8 cellular contexts compared by ENCODE assay signal in the genomic region with DNA sequence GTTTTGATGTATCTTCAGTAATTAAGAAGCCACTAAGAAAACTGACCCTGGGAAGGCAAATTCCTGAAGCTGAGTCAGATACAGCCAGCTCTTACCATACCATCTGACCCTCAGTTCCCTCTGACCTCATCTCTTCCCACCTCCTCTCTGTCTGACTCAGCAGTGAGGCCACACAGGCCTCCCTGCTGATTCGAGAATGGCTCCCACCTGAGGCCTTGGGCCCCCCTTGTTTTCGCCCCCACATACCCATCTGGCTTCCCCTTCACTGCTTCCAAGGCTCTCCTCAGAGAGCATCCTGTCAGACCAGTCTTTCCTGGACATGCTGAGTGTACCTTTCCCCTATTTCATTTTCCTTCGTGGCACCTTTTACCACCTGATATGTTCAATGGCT.
A peak's percentile ranks its signal among the peaks of the same experiment; 100 is the strongest.
DNase-seq lines count a peak whose midpoint lies in the region; ATAC-seq and TF ChIP-seq lines count a peak whose summit lies in the region.

No MANE protein-coding gene starts in this region.

- peak overlapping the region; percentile 35 for H3K4me3 ChIP-seq in AG10803 (ENCODE audit: low read length)
- no peak overlapping the region for H3K4me3 ChIP-seq in right cardiac atrium (ENCODE audit: low read length)

- ATAC-seq in GM19328 (IDR thresholded peaks at IDR 0.05; ENCODE audit: unreplicated experiment) (peak; percentile 79), HG03196 (IDR thresholded peaks at IDR 0.05; ENCODE audit: unreplicated experiment) (peak; percentile 84), right cardiac atrium (peak; percentile 77 to 96)

- no peaks in the 10 kb centered on the region for H3K9me3 ChIP-seq in right cardiac atrium (ENCODE audit: control insufficient read depth, low read length)

- DNase-seq in AG10803 (ENCODE audit: low read depth) (peak; percentile 95), right cardiac atrium (peak in 2 of 3 donors; percentile 26 to 27), hypothalamus (lab: John Stamatoyannopoulos, UW) (no peak), DMS114 treated with DMSO at 0.1 percent for 48 hours (lab: John Stamatoyannopoulos, UW; ENCODE audit: unreplicated experiment) (no peak)
- peak; percentile 57 for DNase-seq in activated CD8-positive, alpha-beta memory T cell treated with anti-CD3 and anti-CD28 coated beads, Interleukin-2, amount 50 U/mL, for 48 hours

- H3K4me1 Mint-ChIP-seq in stimulated activated naive CD8-positive, alpha-beta T cell treated with anti-CD3 and anti-CD28 coated beads, Interleukin-15, Interleukin-2, amounts not matched to agents 100 ng/mL and 50 ng/mL, for 24 hours (ENCODE audit: low read depth) = no peaks in the 10 kb centered on the region

- H3K27ac ChIP-seq in right cardiac atrium (ENCODE audit: low read length) = peak overlapping the region; percentile 32

- peak overlapping the region; percentile 63 for H3K27ac Mint-ChIP-seq in stimulated activated naive CD8-positive, alpha-beta T cell treated with anti-CD3 and anti-CD28 coated beads, Interleukin-15, Interleukin-2, amounts not matched to agents 100 ng/mL and 50 ng/mL, for 24 hours

- no peaks in the 10 kb centered on the region for H3K27me3 Mint-ChIP-seq in stimulated activated naive CD8-positive, alpha-beta T cell treated with anti-CD3 and anti-CD28 coated beads, Interleukin-15, Interleukin-2, amounts not matched to agents 100 ng/mL and 50 ng/mL, for 24 hours

- H3K36me3 Mint-ChIP-seq in stimulated activated naive CD8-positive, alpha-beta T cell treated with anti-CD3 and anti-CD28 coated beads, Interleukin-15, Interleukin-2, amounts not matched to agents 100 ng/mL and 50 ng/mL, for 24 hours (ENCODE audit: low read depth) = no peaks in the 10 kb centered on the region

- TF ChIP-seq CTCF in AG10803 (conservative IDR thresholded peaks at IDR 0.05; ENCODE audit: low read length) = no peak

- H3K4me1 ChIP-seq in right cardiac atrium (ENCODE audit: control insufficient read depth, insufficient read depth, low read length) = no peaks in the 10 kb centered on the region

- H3K27me3 ChIP-seq in right cardiac atrium (ENCODE audit: control insufficient read depth, insufficient read depth) = no peaks in the 10 kb centered on the region

- 49% methylated on average over 3 of the region's 3 CpGs for WGBS in right cardiac atrium

- intact Hi-C loops in right cardiac atrium (cut with DNase I) = no loop called here

- peaks cover 4% of the 10 kb centered on the region for H3K9me3 Mint-ChIP-seq in stimulated activated naive CD8-positive, alpha-beta T cell treated with anti-CD3 and anti-CD28 coated beads, Interleukin-15, Interleukin-2, amounts not matched to agents 100 ng/mL and 50 ng/mL, for 24 hours

- no peak overlapping the region for H3K4me3 Mint-ChIP-seq in stimulated activated naive CD8-positive, alpha-beta T cell treated with anti-CD3 and anti-CD28 coated beads, Interleukin-15, Interleukin-2, amounts not matched to agents 100 ng/mL and 50 ng/mL, for 24 hours

Comparison
In these comparisons a context has a peak if more than half of its experiments do, and no peak if none do; other contexts are left out.
1. DNase-seq: peak in AG10803 (single experiment), activated CD8-positive, alpha-beta memory T cell treated with anti-CD3 and anti-CD28 coated beads, Interleukin-2, amount 50 U/mL, for 48 hours (single experiment) and right cardiac atrium (2 of 3); none in hypothalamus (0 of 51) and DMS114 treated with DMSO at 0.1 percent for 48 hours (single experiment).
2. Peak in every context shown above with its lines, with median percentiles within 50 percentile points of each other: ATAC-seq.